ENCODE assay signal across 1 cellular context in the genomic region with DNA sequence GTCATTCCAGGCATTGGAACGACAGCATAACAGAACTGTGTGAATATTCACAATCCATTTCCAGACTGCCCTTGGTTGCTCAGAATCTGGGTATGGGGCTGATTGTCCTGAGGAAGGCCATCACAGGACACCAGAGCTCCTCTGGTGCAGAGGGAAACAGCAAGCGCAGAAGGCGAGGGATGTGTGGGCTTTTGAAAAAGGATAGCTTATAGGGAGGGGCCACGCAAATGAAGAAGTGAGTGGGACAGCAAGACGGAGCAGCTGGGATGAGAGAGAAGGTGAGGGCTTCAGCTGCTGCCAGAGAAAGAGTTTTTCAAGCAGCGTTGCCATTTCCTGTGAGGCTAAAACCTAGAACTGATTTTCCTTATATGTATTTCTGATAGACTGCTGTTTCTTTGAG.
TF ChIP-seq lines count a peak whose summit lies in the region.

No MANE protein-coding gene starts in this region.

TF ChIP-seq in GM23338, 12 proteins besides CTCF, POLR2A, EP300 and RAD21 (continued from another document):
- TF ChIP-seq, protein P1, sequence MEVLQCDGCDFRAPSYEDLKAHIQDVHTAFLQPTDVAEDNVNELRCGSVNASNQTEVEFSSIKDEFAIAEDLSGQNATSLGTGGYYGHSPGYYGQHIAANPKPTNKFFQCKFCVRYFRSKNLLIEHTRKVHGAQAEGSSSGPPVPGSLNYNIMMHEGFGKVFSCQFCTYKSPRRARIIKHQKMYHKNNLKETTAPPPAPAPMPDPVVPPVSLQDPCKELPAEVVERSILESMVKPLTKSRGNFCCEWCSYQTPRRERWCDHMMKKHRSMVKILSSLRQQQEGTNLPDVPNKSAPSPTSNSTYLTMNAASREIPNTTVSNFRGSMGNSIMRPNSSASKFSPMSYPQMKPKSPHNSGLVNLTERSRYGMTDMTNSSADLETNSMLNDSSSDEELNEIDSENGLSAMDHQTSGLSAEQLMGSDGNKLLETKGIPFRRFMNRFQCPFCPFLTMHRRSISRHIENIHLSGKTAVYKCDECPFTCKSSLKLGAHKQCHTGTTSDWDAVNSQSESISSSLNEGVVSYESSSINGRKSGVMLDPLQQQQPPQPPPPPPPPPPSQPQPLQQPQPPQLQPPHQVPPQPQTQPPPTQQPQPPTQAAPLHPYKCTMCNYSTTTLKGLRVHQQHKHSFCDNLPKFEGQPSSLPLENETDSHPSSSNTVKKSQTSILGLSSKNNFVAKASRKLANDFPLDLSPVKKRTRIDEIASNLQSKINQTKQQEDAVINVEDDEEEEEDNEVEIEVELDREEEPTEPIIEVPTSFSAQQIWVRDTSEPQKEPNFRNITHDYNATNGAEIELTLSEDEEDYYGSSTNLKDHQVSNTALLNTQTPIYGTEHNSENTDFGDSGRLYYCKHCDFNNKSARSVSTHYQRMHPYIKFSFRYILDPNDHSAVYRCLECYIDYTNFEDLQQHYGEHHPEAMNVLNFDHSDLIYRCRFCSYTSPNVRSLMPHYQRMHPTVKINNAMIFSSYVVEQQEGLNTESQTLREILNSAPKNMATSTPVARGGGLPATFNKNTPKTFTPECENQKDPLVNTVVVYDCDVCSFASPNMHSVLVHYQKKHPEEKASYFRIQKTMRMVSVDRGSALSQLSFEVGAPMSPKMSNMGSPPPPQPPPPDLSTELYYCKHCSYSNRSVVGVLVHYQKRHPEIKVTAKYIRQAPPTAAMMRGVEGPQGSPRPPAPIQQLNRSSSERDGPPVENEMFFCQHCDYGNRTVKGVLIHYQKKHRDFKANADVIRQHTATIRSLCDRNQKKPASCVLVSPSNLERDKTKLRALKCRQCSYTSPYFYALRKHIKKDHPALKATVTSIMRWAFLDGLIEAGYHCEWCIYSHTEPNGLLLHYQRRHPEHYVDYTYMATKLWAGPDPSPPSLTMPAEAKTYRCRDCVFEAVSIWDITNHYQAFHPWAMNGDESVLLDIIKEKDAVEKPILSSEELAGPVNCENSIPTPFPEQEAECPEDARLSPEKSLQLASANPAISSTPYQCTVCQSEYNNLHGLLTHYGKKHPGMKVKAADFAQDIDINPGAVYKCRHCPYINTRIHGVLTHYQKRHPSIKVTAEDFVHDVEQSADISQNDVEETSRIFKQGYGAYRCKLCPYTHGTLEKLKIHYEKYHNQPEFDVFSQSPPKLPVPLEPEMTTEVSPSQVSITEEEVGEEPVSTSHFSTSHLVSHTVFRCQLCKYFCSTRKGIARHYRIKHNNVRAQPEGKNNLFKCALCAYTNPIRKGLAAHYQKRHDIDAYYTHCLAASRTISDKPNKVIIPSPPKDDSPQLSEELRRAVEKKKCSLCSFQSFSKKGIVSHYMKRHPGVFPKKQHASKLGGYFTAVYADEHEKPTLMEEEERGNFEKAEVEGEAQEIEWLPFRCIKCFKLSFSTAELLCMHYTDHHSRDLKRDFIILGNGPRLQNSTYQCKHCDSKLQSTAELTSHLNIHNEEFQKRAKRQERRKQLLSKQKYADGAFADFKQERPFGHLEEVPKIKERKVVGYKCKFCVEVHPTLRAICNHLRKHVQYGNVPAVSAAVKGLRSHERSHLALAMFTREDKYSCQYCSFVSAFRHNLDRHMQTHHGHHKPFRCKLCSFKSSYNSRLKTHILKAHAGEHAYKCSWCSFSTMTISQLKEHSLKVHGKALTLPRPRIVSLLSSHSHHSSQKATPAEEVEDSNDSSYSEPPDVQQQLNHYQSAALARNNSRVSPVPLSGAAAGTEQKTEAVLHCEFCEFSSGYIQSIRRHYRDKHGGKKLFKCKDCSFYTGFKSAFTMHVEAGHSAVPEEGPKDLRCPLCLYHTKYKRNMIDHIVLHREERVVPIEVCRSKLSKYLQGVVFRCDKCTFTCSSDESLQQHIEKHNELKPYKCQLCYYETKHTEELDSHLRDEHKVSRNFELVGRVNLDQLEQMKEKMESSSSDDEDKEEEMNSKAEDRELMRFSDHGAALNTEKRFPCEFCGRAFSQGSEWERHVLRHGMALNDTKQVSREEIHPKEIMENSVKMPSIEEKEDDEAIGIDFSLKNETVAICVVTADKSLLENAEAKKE (CRISPR knock-in tag; IDR thresholded peaks at IDR 0.05), result no peak
- TF ChIP-seq NANOG (IDR thresholded peaks at IDR 0.05; ENCODE audit: borderline replicate concordance), result no peak
